22 cellular contexts compared by ENCODE assay signal in genomic region chr6:137105375-137105774, GRCh38.
DNase-seq lines count a peak whose midpoint lies in the region; ATAC-seq and TF ChIP-seq lines count a peak whose summit lies in the region.
"Had no signal": no experiment of that assay in that cellular context is flagged by ENCODE, and none has a peak within 500 bp of the region (broad histone marks: within the 10 kb centered on the region; RNA-seq: fewer than 3 reads in every experiment).

No MANE protein-coding gene starts in this region.

- POLR2A ChIA-PET in T-cell (lab: Charles Lee), result interaction anchor here in 1 of 2 donors (0.6 kb wide), 1 partner anchor 152 kb away, joined by 3 read pairs; no protein-coding TSS in a partner anchor

- H3K36me3 ChIP-seq in heart left ventricle, result no peaks in the 10 kb centered on the region

- no peak for DNase-seq in heart left ventricle
- DNase-seq in cardiac septum (ENCODE audit: low spot score), result no peak
- DNase-seq in T-cell, result no peak
- DNase-seq in epithelial cell of prostate (ENCODE audit: low read depth, low spot score), result peak; percentile 80
- no peak for DNase-seq in NCI-H1092 treated with DMSO at 0.1 percent for 48 hours (lab: John Stamatoyannopoulos, UW)
- no peak for DNase-seq in nephron progenitor cell
- DNase-seq: ACHN; activated CD4-positive, alpha-beta T cell treated with anti-CD3 and anti-CD28 coated beads for 48 hours; activated CD8-positive, alpha-beta memory T cell treated with anti-CD3 and anti-CD28 coated beads, Interleukin-2, amount 50 U/mL, for 48 hours; activated naive CD4-positive, alpha-beta T cell; anterior cingulate cortex; DMS53; NCI-H1436 treated with DMSO at 0.1 percent for 48 hours; NCI-H2227 treated with DMSO at 0.1 percent for 48 hours; retina; stimulated activated CD4-positive, alpha-beta T cell treated with anti-CD3 and anti-CD28 coated beads, Interleukin-15, amount 100 ng/mL, for 24 hours; stimulated activated naive CD4-positive, alpha-beta T cell treated with Interleukin-2 at 50 U/mL for 16 hours had no signal

- H3K27ac Mint-ChIP-seq in T-cell, result peak overlapping the region; percentile 45 to 63
- H3K27ac Mint-ChIP-seq in stimulated activated memory B cell treated with anti-CD40 and anti-IgM and Interleukin-4, amounts not matched to agents 10 μg/mL and 1 μg/mL and 100 μg/mL, for 72 hours, result peak overlapping the region; percentile 79
- H3K27ac Mint-ChIP-seq in nephron progenitor cell, result no peak overlapping the region
- H3K27ac Mint-ChIP-seq: CD14-positive monocyte had no signal

- H3K9me3 Mint-ChIP-seq in T-cell, result peaks cover 0 to 6% (median 5%) of the 10 kb centered on the region in 3 donors
- H3K9me3 Mint-ChIP-seq in stimulated activated memory B cell treated with anti-CD40 and anti-IgM and Interleukin-4, amounts not matched to agents 10 μg/mL and 1 μg/mL and 100 μg/mL, for 72 hours, result no peaks in the 10 kb centered on the region
- H3K9me3 Mint-ChIP-seq in nephron progenitor cell, result peaks cover 47% of the 10 kb centered on the region

- WGBS in heart left ventricle, 4 donors, result 53 to 64% (median 57%) methylated on average over 4 of the region's 4 CpGs

- CTCF ChIA-PET in T-cell (lab: Charles Lee), result interaction anchor here in 1 of 2 donors (0.8 kb wide), 1 partner anchor 10 kb away, joined by 3 read pairs; no protein-coding TSS in a partner anchor

- H3K27ac ChIP-seq in heart left ventricle (peak overlapping the region in 8 of 12 donors; percentile 15 to 67 (median 55)), epithelial cell of prostate (peak overlapping the region; percentile 6)

- H3K27me3 ChIP-seq in heart left ventricle, result no peaks in the 10 kb centered on the region

- peak in 3 of 4 donors; percentile 39 to 79 (median 69) for ATAC-seq in heart left ventricle
- ATAC-seq in T-cell (replicated peaks in 1 of 4), result peak in 2 of 4 experiments; percentile 34 to 65
- no peak for ATAC-seq in stimulated activated memory B cell treated with anti-CD40 and anti-IgM and Interleukin-4, amounts not matched to agents 10 μg/mL and 1 μg/mL and 100 μg/mL, for 72 hours
- no peak for ATAC-seq in GM18502 (IDR thresholded peaks at IDR 0.05; ENCODE audit: poor library complexity, unreplicated experiment)
- ATAC-seq: Panc1, SK-N-SH treated with all-trans-retinoic acid at 6 μM for 48 hours had no signal

- peaks cover 0 to 9% (median 0%) of the 10 kb centered on the region in 12 donors for H3K9me3 ChIP-seq in heart left ventricle

- H3K27me3 Mint-ChIP-seq in T-cell (no peaks in the 10 kb centered on the region), nephron progenitor cell (ENCODE audit: low read depth, poor library complexity) (peaks cover 2% of the 10 kb centered on the region)
- no peaks in the 10 kb centered on the region for H3K27me3 Mint-ChIP-seq in stimulated activated memory B cell treated with anti-CD40 and anti-IgM and Interleukin-4, amounts not matched to agents 10 μg/mL and 1 μg/mL and 100 μg/mL, for 72 hours

- no peak overlapping the region for H3K4me3 ChIP-seq in heart left ventricle

- H3K4me1 Mint-ChIP-seq in T-cell, result peaks cover 0 to 41% (median 23%) of the 10 kb centered on the region in 3 donors
- H3K4me1 Mint-ChIP-seq in stimulated activated memory B cell treated with anti-CD40 and anti-IgM and Interleukin-4, amounts not matched to agents 10 μg/mL and 1 μg/mL and 100 μg/mL, for 72 hours, result peaks cover 70% of the 10 kb centered on the region
- peaks cover 6% of the 10 kb centered on the region for H3K4me1 Mint-ChIP-seq in nephron progenitor cell
- H3K4me1 Mint-ChIP-seq: CD14-positive monocyte had no signal

- no peak for TF ChIP-seq POLR2A in heart left ventricle (IDR thresholded peaks at IDR 0.05)

- no peaks in the 10 kb centered on the region for H3K36me3 Mint-ChIP-seq in T-cell
- no peaks in the 10 kb centered on the region for H3K36me3 Mint-ChIP-seq in stimulated activated memory B cell treated with anti-CD40 and anti-IgM and Interleukin-4, amounts not matched to agents 10 μg/mL and 1 μg/mL and 100 μg/mL, for 72 hours
- no peaks in the 10 kb centered on the region for H3K36me3 Mint-ChIP-seq in nephron progenitor cell (ENCODE audit: low read depth)
- H3K36me3 Mint-ChIP-seq: CD14-positive monocyte had no signal

- TF ChIP-seq CTCF in heart left ventricle (IDR thresholded peaks at IDR 0.05) (no peak), nephron progenitor cell (IDR thresholded peaks at IDR 0.05) (no peak)

- H3K4me3 Mint-ChIP-seq in T-cell (no peak overlapping the region), nephron progenitor cell (no peak overlapping the region)
- no peak overlapping the region for H3K4me3 Mint-ChIP-seq in stimulated activated memory B cell treated with anti-CD40 and anti-IgM and Interleukin-4, amounts not matched to agents 10 μg/mL and 1 μg/mL and 100 μg/mL, for 72 hours
- H3K4me3 Mint-ChIP-seq: CD14-positive monocyte had no signal

- intact Hi-C loops in heart left ventricle (cut with DNase I), result loop anchor here in 2 of 10 donors (5.0 to 10.0 kb wide), 2 partner anchors 72 to 149 kb away; no protein-coding TSS in a partner anchor
- intact Hi-C loops in cardiac septum (cut with DNase I), result no loop called here

- H3K4me1 ChIP-seq in heart left ventricle, result peaks cover 0 to 16% (median 1%) of the 10 kb centered on the region in 12 donors

Comparison
In these comparisons a context has a peak if more than half of its experiments do, and no peak if none do; other contexts are left out.
1. ATAC-seq: peak in heart left ventricle (3 of 4); none in stimulated activated memory B cell treated with anti-CD40 and anti-IgM and Interleukin-4, amounts not matched to agents 10 μg/mL and 1 μg/mL and 100 μg/mL, for 72 hours (single experiment) and GM18502 (single experiment).